ENCODE assay signal across 8 cellular contexts in genomic region chrX:54357414-54358377, GRCh38. TPM values are rescaled to one million over a fixed set of nuclear protein-coding genes. Genes with fewer than 3 reads are reported as not detected.
DNase-seq lines count a peak whose midpoint lies in the region; ATAC-seq and TF ChIP-seq lines count a peak whose summit lies in the region.

Gene WNK3, minus strand, starts transcription at chrX:54358046.

- TF ChIP-seq CTCF in AG09309 (IDR thresholded peaks at IDR 0.05; ENCODE audit: control insufficient read depth, insufficient read depth, low read depth, low read length, missing control alignments): no peak
- TF ChIP-seq CTCF in astrocyte of the cerebellum (IDR thresholded peaks at IDR 0.05; ENCODE audit: low read depth, low read length, missing control alignments): no peak
- TF ChIP-seq CTCF in right atrium auricular region (IDR thresholded peaks at IDR 0.05): no peak
- no peak for TF ChIP-seq CTCF in parathyroid adenoma (IDR thresholded peaks at IDR 0.05)

- no peak within 1 kb of the TSS for H3K9ac ChIP-seq in parathyroid adenoma

- H3K27me3 ChIP-seq in right atrium auricular region (no peaks in the 10 kb centered on the region), parathyroid adenoma (ENCODE audit: control insufficient read depth, insufficient read depth, low read length) (no peaks in the 10 kb centered on the region)

- peak within 1 kb of the TSS; percentile 93 for H2AFZ ChIP-seq in parathyroid adenoma

- DNase-seq in AG09309 (ENCODE audit: low read depth) (no peak), Kasumi-1 (lab: John Stamatoyannopoulos, UW) (peak; percentile 46 to 48), T-helper 1 cell (peak in 3 of 5 donors; percentile 5 to 20 (median 17)), astrocyte of the cerebellum (ENCODE audit: low read depth) (peak; percentile 59), right atrium auricular region (ENCODE audit: low spot score) (peak; percentile 74)

- H3K4me3 ChIP-seq in AG09309 (ENCODE audit: control insufficient read depth, low read depth, low read length) (peak within 1 kb of the TSS; percentile 42), astrocyte of the cerebellum (ENCODE audit: low read depth, low read length) (peak within 1 kb of the TSS; percentile 60), right atrium auricular region (peak within 1 kb of the TSS; percentile 49 to 56), parathyroid adenoma (ENCODE audit: low read depth, low read length) (peak within 1 kb of the TSS; percentile 57), urinary bladder (ENCODE audit: low read depth, low read length) (peak within 1 kb of the TSS; percentile 49)

- H3K9me3 ChIP-seq in right atrium auricular region (peaks cover 0 to 5% of the 10 kb centered on the region in 2 donors), parathyroid adenoma (ENCODE audit: control insufficient read depth, low read length) (no peaks in the 10 kb centered on the region)

- H3K79me2 ChIP-seq in parathyroid adenoma: no peaks in the 10 kb centered on the region

- no peak for ATAC-seq in GM19463 (IDR thresholded peaks at IDR 0.05; ENCODE audit: unreplicated experiment)

- H3K36me3 ChIP-seq in right atrium auricular region (no peaks in the 10 kb centered on the region), parathyroid adenoma (ENCODE audit: control insufficient read depth, insufficient read depth, low read length) (no peaks in the 10 kb centered on the region), urinary bladder (ENCODE audit: insufficient read depth) (no peaks in the 10 kb centered on the region)

- in situ Hi-C loops in astrocyte of the cerebellum (cut with HindIII; ENCODE audit: low sequenced_read_pairs): no loop called here

- peak within 1 kb of the TSS; percentile 78 for H3K4me2 ChIP-seq in parathyroid adenoma (ENCODE audit: low read length)

- H3K27ac ChIP-seq in right atrium auricular region (peak within 1 kb of the TSS; percentile 53 to 69), parathyroid adenoma (peak within 1 kb of the TSS; percentile 59), urinary bladder (ENCODE audit: low read depth) (peak within 1 kb of the TSS; percentile 66)

- no peaks in the 10 kb centered on the region for H3K4me1 ChIP-seq in right atrium auricular region
- H3K4me1 ChIP-seq in parathyroid adenoma: no peaks in the 10 kb centered on the region
- no peaks in the 10 kb centered on the region for H3K4me1 ChIP-seq in urinary bladder (ENCODE audit: insufficient read depth)

- WGBS in urinary bladder: under 1% methylated on average over 87 of the region's 88 CpGs

RNA-seq across cellular contexts. Expression of gene WNK3, which starts in this region (rescaled TPM):
- total RNA-seq in right atrium auricular region (1 to 10 TPM; 1.7 to 3.0 TPM), urinary bladder (8.7 TPM)
- polyA plus RNA-seq in urinary bladder: 0.49 TPM
